In genomic region chr3:69013256-69014021, GRCh38 we compare ENCODE assay signal across 8 cellular contexts. TPM values are rescaled to one million over a fixed set of nuclear protein-coding genes. Genes with fewer than 3 reads are reported as not detected.
DNase-seq lines count a peak whose midpoint lies in the region; ATAC-seq and TF ChIP-seq lines count a peak whose summit lies in the region.

EOGT (minus strand) TSS chr3:69013684; CDS start chr3:69009846, 3,838 bp downstream.

- ATAC-seq in GM21381 (IDR thresholded peaks at IDR 0.05; ENCODE audit: unreplicated experiment) = peak; percentile 82
- ATAC-seq in activated T-helper 17 cell treated with anti-CD3 and anti-CD28 coated beads, Interleukin-2, amount 50 U/mL, for 72 hours (replicated peaks) = peak; percentile 85
- peak; percentile 92 to 95 for ATAC-seq in natural killer cell treated with Interleukin-12 subunit alpha and Interleukin-12 subunit beta and Interleukin-15 and Interleukin-18, amount 100 ng/mL, for 72 hours
- peak; percentile 88 for ATAC-seq in stimulated activated naive CD8-positive, alpha-beta T cell treated with anti-CD3 and anti-CD28 coated beads, Interleukin-15, amount 100 ng/mL, for 72 hours

- H3K9me3 Mint-ChIP-seq in activated T-helper 17 cell treated with anti-CD3 and anti-CD28 coated beads, Interleukin-2, amount 50 U/mL, for 72 hours = no peaks in the 10 kb centered on the region
- H3K9me3 Mint-ChIP-seq in natural killer cell treated with Interleukin-12 subunit alpha and Interleukin-12 subunit beta and Interleukin-15 and Interleukin-18, amount 100 ng/mL, for 72 hours = no peaks in the 10 kb centered on the region
- no peaks in the 10 kb centered on the region for H3K9me3 Mint-ChIP-seq in stimulated activated naive CD8-positive, alpha-beta T cell treated with anti-CD3 and anti-CD28 coated beads, Interleukin-15, amount 100 ng/mL, for 72 hours

- no peaks in the 10 kb centered on the region for H3K27me3 Mint-ChIP-seq in activated T-helper 17 cell treated with anti-CD3 and anti-CD28 coated beads, Interleukin-2, amount 50 U/mL, for 72 hours
- no peaks in the 10 kb centered on the region for H3K27me3 Mint-ChIP-seq in natural killer cell treated with Interleukin-12 subunit alpha and Interleukin-12 subunit beta and Interleukin-15 and Interleukin-18, amount 100 ng/mL, for 72 hours
- no peaks in the 10 kb centered on the region for H3K27me3 Mint-ChIP-seq in stimulated activated naive CD8-positive, alpha-beta T cell treated with anti-CD3 and anti-CD28 coated beads, Interleukin-15, amount 100 ng/mL, for 72 hours

- H3K36me3 Mint-ChIP-seq in activated T-helper 17 cell treated with anti-CD3 and anti-CD28 coated beads, Interleukin-2, amount 50 U/mL, for 72 hours (ENCODE audit: low read depth) = peaks cover 47% of the 10 kb centered on the region
- peaks cover 4% of the 10 kb centered on the region for H3K36me3 Mint-ChIP-seq in natural killer cell treated with Interleukin-12 subunit alpha and Interleukin-12 subunit beta and Interleukin-15 and Interleukin-18, amount 100 ng/mL, for 72 hours

- H3K4me3 Mint-ChIP-seq in activated T-helper 17 cell treated with anti-CD3 and anti-CD28 coated beads, Interleukin-2, amount 50 U/mL, for 72 hours = peak within 1 kb of the TSS; percentile 82
- peak within 1 kb of the TSS; percentile 92 for H3K4me3 Mint-ChIP-seq in natural killer cell treated with Interleukin-12 subunit alpha and Interleukin-12 subunit beta and Interleukin-15 and Interleukin-18, amount 100 ng/mL, for 72 hours
- peak within 1 kb of the TSS; percentile 85 to 89 for H3K4me3 Mint-ChIP-seq in stimulated activated naive CD8-positive, alpha-beta T cell treated with anti-CD3 and anti-CD28 coated beads, Interleukin-15, amount 100 ng/mL, for 72 hours

- TF ChIP-seq CTCF in fibroblast of mammary gland (conservative IDR thresholded peaks at IDR 0.05; ENCODE audit: control insufficient read depth, insufficient read depth, low read depth, low read length) = peak; percentile 39

- peaks cover 10% of the 10 kb centered on the region for H3K4me1 Mint-ChIP-seq in activated T-helper 17 cell treated with anti-CD3 and anti-CD28 coated beads, Interleukin-2, amount 50 U/mL, for 72 hours
- H3K4me1 Mint-ChIP-seq in natural killer cell treated with Interleukin-12 subunit alpha and Interleukin-12 subunit beta and Interleukin-15 and Interleukin-18, amount 100 ng/mL, for 72 hours (ENCODE audit: low read depth in 2 of 2) = peaks cover 16 to 23% of the 10 kb centered on the region in 2 donors
- H3K4me1 Mint-ChIP-seq in stimulated activated naive CD8-positive, alpha-beta T cell treated with anti-CD3 and anti-CD28 coated beads, Interleukin-15, amount 100 ng/mL, for 72 hours = peaks cover 16% of the 10 kb centered on the region

- peak within 1 kb of the TSS; percentile 73 for H3K27ac Mint-ChIP-seq in activated T-helper 17 cell treated with anti-CD3 and anti-CD28 coated beads, Interleukin-2, amount 50 U/mL, for 72 hours
- peak within 1 kb of the TSS; percentile 60 to 75 for H3K27ac Mint-ChIP-seq in natural killer cell treated with Interleukin-12 subunit alpha and Interleukin-12 subunit beta and Interleukin-15 and Interleukin-18, amount 100 ng/mL, for 72 hours
- peak within 1 kb of the TSS; percentile 92 to 94 for H3K27ac Mint-ChIP-seq in stimulated activated naive CD8-positive, alpha-beta T cell treated with anti-CD3 and anti-CD28 coated beads, Interleukin-15, amount 100 ng/mL, for 72 hours

- peak; percentile 23 for DNase-seq in DMS153 (lab: John Stamatoyannopoulos, UW)
- peak in 73 of 76 experiments; percentile 21 to 88 (median 77) for DNase-seq in HUDEP-2 (lab: John Stamatoyannopoulos, UW; ENCODE audit: unreplicated experiment in 76 of 76)
- DNase-seq in RPMI7951 (ENCODE audit: low read depth) = peak; percentile 85
- DNase-seq in fibroblast of mammary gland (ENCODE audit: low read depth) = peak; percentile 78
- DNase-seq in natural killer cell treated with Interleukin-12 subunit alpha and Interleukin-12 subunit beta and Interleukin-15 and Interleukin-18, amount 100 ng/mL, for 72 hours (ENCODE audit: low spot score) = peak; percentile 87
- peak; percentile 80 to 87 for DNase-seq in stimulated activated naive CD8-positive, alpha-beta T cell treated with anti-CD3 and anti-CD28 coated beads, Interleukin-15, amount 100 ng/mL, for 72 hours

- peak within 1 kb of the TSS; percentile 71 for H3K4me3 ChIP-seq in fibroblast of mammary gland (ENCODE audit: control insufficient read depth, low read depth, low read length)

RNA-seq across cellular contexts. Expression of gene EOGT, which starts in this region (rescaled TPM):
- total RNA-seq in RPMI7951 (2014; rRNA removed; shearing (Covaris generic)) = 41.7 and 43.0 TPM in 2 replicates
- 10 to 100 TPM; 15.5 to 24.4 TPM for total RNA-seq in activated T-helper 17 cell treated with anti-CD3 and anti-CD28 coated beads, Interleukin-2, amount 50 U/mL, for 72 hours
- 10 to 100 TPM; 12.0 to 31.8 TPM for total RNA-seq in natural killer cell treated with Interleukin-12 subunit alpha and Interleukin-12 subunit beta and Interleukin-15 and Interleukin-18, amount 100 ng/mL, for 72 hours

Comparison
In these comparisons a context has a peak if more than half of its experiments do, and no peak if none do; other contexts are left out.
1. Peak in every context shown above with its lines: DNase-seq, ATAC-seq and H3K4me3 ChIP-seq.
2. DNase-seq: peak in every context shown above with its lines; median percentile 87 in natural killer cell treated with Interleukin-12 subunit alpha and Interleukin-12 subunit beta and Interleukin-15 and Interleukin-18, amount 100 ng/mL, for 72 hours; 85 in RPMI7951; 84 in stimulated activated naive CD8-positive, alpha-beta T cell treated with anti-CD3 and anti-CD28 coated beads, Interleukin-15, amount 100 ng/mL, for 72 hours; 78 in fibroblast of mammary gland; 77 in HUDEP-2; 23 in DMS153.